ENCODE assay signal across 13 cellular contexts in genomic region chr1:118479351-118479750, GRCh38.
DNase-seq lines count a peak whose midpoint lies in the region; ATAC-seq and TF ChIP-seq lines count a peak whose summit lies in the region.
"Had no signal": no experiment of that assay in that cellular context is flagged by ENCODE, and none has a peak within 500 bp of the region (broad histone marks: within the 10 kb centered on the region; RNA-seq: fewer than 3 reads in every experiment).

No MANE protein-coding gene starts in this region.

- CTCF ChIA-PET in PC-3 (lab: Charles Lee), result no interaction called here

- H3K9me3 ChIP-seq in PC-3 (ENCODE audit: low read length), result no peaks in the 10 kb centered on the region
- no peaks in the 10 kb centered on the region for H3K9me3 ChIP-seq in stomach

- no peaks in the 10 kb centered on the region for H3K4me1 Mint-ChIP-seq in stimulated activated memory B cell treated with anti-CD40 and anti-IgM and Interleukin-4, amounts not matched to agents 10 μg/mL and 1 μg/mL and 100 μg/mL, for 72 hours
- peaks cover 6% of the 10 kb centered on the region for H3K4me1 Mint-ChIP-seq in type B pancreatic cell (ENCODE audit: unreplicated experiment)
- H3K4me1 Mint-ChIP-seq: CD4-positive, alpha-beta memory T cell had no signal

- H3K4me3 Mint-ChIP-seq in stimulated activated memory B cell treated with anti-CD40 and anti-IgM and Interleukin-4, amounts not matched to agents 10 μg/mL and 1 μg/mL and 100 μg/mL, for 72 hours, result no peak overlapping the region
- H3K4me3 Mint-ChIP-seq in type B pancreatic cell, result no peak overlapping the region
- H3K4me3 Mint-ChIP-seq: CD4-positive, alpha-beta memory T cell had no signal

- 0 out of 2 replicates have a peak, but pooled peaks cover 3% of the 10 kb centered on the region for H3K27me3 ChIP-seq in PC-3 (ENCODE audit: low read length)
- no peaks in the 10 kb centered on the region for H3K27me3 ChIP-seq in stomach

- no peaks in the 10 kb centered on the region for H3K79me2 ChIP-seq in PC-3 (ENCODE audit: low read length)

- POLR2A ChIA-PET in PC-3 (lab: Charles Lee; ENCODE audit: unreplicated experiment), result no interaction called here

- BruUV-seq in PC-3 (replicated peaks; lab: Mats Ljungman, UMichigan), result no TSS peak

- TF ChIP-seq EP300 in stomach (IDR thresholded peaks at IDR 0.05), result no peak

- intact Hi-C loops in PC-3 (cut with micrococcal nuclease), result no loop called here
- intact Hi-C loops in stomach (cut with DNase I; ENCODE audit: low total_unique reads), result no loop called here

- H3K4me2 ChIP-seq in PC-3 (ENCODE audit: low read length), result no peak overlapping the region
- H3K4me2 ChIP-seq: PC-9 had no signal

- no peak for ATAC-seq in PC-3
- no peak for ATAC-seq in stimulated activated memory B cell treated with anti-CD40 and anti-IgM and Interleukin-4, amounts not matched to agents 10 μg/mL and 1 μg/mL and 100 μg/mL, for 72 hours
- ATAC-seq: K562 had no signal

- no peak overlapping the region for H3K27ac Mint-ChIP-seq in stimulated activated memory B cell treated with anti-CD40 and anti-IgM and Interleukin-4, amounts not matched to agents 10 μg/mL and 1 μg/mL and 100 μg/mL, for 72 hours
- H3K27ac Mint-ChIP-seq in type B pancreatic cell, result no peak overlapping the region
- H3K27ac Mint-ChIP-seq: CD4-positive, alpha-beta memory T cell had no signal

- H4K20me1 ChIP-seq in PC-3 (ENCODE audit: low read length), result no peaks in the 10 kb centered on the region

- 39 to 66% (median 53%) methylated on average over 3 of the region's 3 CpGs for WGBS in stomach, 5 donors

- no peaks in the 10 kb centered on the region for H3F3A ChIP-seq in PC-3 (ENCODE audit: low read length, unreplicated experiment)

- H3K36me3 Mint-ChIP-seq in stimulated activated memory B cell treated with anti-CD40 and anti-IgM and Interleukin-4, amounts not matched to agents 10 μg/mL and 1 μg/mL and 100 μg/mL, for 72 hours, result no peaks in the 10 kb centered on the region
- no peaks in the 10 kb centered on the region for H3K36me3 Mint-ChIP-seq in type B pancreatic cell
- H3K36me3 Mint-ChIP-seq: CD4-positive, alpha-beta memory T cell had no signal

- H3K4me1 ChIP-seq in PC-3 (ENCODE audit: insufficient read depth, low read length) (no peaks in the 10 kb centered on the region), stomach (no peaks in the 10 kb centered on the region)

- H3K36me3 ChIP-seq in PC-3 (ENCODE audit: low read depth, low read length) (no peaks in the 10 kb centered on the region), stomach (no peaks in the 10 kb centered on the region)

- DNase-seq in DMS53 (lab: John Stamatoyannopoulos, UW) (peak; percentile 85), NCI-H1930 (lab: John Stamatoyannopoulos, UW) (peak; percentile 50 to 73), PC-3 (peak; percentile 8), stomach (peak; percentile 48), NCI-H526 treated with DMSO at 0.1 percent for 48 hours (lab: John Stamatoyannopoulos, UW) (no peak), type B pancreatic cell (ENCODE audit: extremely low spot score, unreplicated experiment) (no peak)
- DNase-seq: CD4-positive, alpha-beta memory T cell; NCI-H1436 treated with DMSO at 0.1 percent for 48 hours; NCI-H2171 treated with DMSO at 0.1 percent for 48 hours; NCI-H524; PC-9 had no signal

- H3K9me3 Mint-ChIP-seq in stimulated activated memory B cell treated with anti-CD40 and anti-IgM and Interleukin-4, amounts not matched to agents 10 μg/mL and 1 μg/mL and 100 μg/mL, for 72 hours, result peaks cover 6% of the 10 kb centered on the region
- H3K9me3 Mint-ChIP-seq in type B pancreatic cell, result no peaks in the 10 kb centered on the region

- H3K9ac ChIP-seq in PC-3 (ENCODE audit: low read length), result no peak overlapping the region

- H3K9me2 ChIP-seq in PC-3 (replicated peaks; ENCODE audit: low read length), result no peaks in the 10 kb centered on the region

- TF ChIP-seq CTCF in PC-3 (conservative IDR thresholded peaks at IDR 0.05; ENCODE audit: low read depth, low read length), result no peak
- TF ChIP-seq CTCF in stomach (IDR thresholded peaks at IDR 0.05), result no peak
- no peak for TF ChIP-seq CTCF in type B pancreatic cell (conservative IDR thresholded peaks at IDR 0.05)

- H3K27me3 Mint-ChIP-seq in stimulated activated memory B cell treated with anti-CD40 and anti-IgM and Interleukin-4, amounts not matched to agents 10 μg/mL and 1 μg/mL and 100 μg/mL, for 72 hours, result no peaks in the 10 kb centered on the region
- H3K27me3 Mint-ChIP-seq in type B pancreatic cell, result no peaks in the 10 kb centered on the region
- H3K27me3 Mint-ChIP-seq: CD4-positive, alpha-beta memory T cell had no signal

- H2AFZ ChIP-seq in PC-3 (ENCODE audit: low read length), result no peak overlapping the region
- H2AFZ ChIP-seq: PC-9 had no signal

- TF ChIP-seq POLR2A in stomach (IDR thresholded peaks at IDR 0.05), result no peak

- H3K4me3 ChIP-seq in PC-3 (ENCODE audit: low read length) (no peak overlapping the region), stomach (no peak overlapping the region)
- H3K4me3 ChIP-seq: K562, PC-9 had no signal

- H3K27ac ChIP-seq in PC-3 (ENCODE audit: low read length), result no peak overlapping the region
- no peak overlapping the region for H3K27ac ChIP-seq in stomach
- H3K27ac ChIP-seq: PC-9 had no signal

Comparison
In these comparisons a context has a peak if more than half of its experiments do, and no peak if none do; other contexts are left out.
1. DNase-seq: peak in DMS53 (single experiment), NCI-H1930 (2 of 2), PC-3 (single experiment) and stomach (single experiment); none in NCI-H526 treated with DMSO at 0.1 percent for 48 hours (single experiment) and type B pancreatic cell (single experiment).